17 cellular contexts compared by ENCODE assay signal in the genomic region with DNA sequence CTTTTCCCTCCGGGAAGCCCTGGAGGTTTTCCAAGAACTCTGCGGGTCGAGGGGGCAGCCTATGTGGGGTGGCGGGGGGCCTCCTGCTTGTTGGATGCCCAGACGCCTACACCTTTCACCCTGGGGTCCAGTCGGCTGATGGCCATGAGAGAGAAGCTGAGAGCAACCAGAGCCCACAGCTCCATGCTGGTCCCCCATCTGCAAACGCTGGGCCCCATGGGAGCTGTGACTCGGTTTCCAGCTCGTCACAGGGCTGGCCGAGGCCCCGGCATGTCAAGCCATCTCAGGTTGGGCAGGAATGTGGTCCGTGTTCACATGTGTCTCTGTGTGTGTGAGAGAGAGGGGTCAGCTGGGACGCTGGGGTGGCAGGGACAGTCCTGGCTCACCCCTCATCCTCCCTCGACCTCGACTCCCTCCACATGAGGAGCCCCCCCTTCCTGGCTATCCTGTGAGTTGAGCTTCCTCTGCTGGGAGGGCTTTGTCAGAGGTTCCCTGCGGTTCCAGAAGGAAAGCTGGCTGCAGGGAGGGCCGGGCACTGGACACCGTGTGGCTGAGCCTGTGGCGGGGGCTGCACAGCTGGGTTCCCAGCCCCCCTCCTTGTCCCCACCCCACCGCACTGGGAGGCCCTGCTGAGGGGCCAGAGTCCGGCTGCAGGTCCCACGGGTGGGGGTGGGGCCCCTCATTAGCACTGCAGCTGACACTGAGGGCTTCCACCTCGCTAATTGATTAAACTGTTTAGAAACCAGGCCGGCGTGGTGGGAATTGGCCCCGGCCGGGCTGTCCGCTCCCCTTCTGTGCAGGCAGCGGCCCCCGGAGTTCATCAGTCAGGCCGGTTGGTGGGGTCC. TPM values are rescaled to one million over a fixed set of nuclear protein-coding genes. Genes with fewer than 3 reads are reported as not detected.
DNase-seq lines count a peak whose midpoint lies in the region; ATAC-seq and TF ChIP-seq lines count a peak whose summit lies in the region.
"Had no signal": no experiment of that assay in that cellular context is flagged by ENCODE, and none has a peak within 500 bp of the region (broad histone marks: within the 10 kb centered on the region; RNA-seq: fewer than 3 reads in every experiment).

No MANE protein-coding gene starts in this region.

- peaks cover 38 to 43% of the 10 kb centered on the region in 2 donors for H3K4me1 ChIP-seq in duodenal mucosa (ENCODE audit: control insufficient read depth in 1 of 2, insufficient read depth in 2 of 2, low read length in 2 of 2)
- no peaks in the 10 kb centered on the region for H3K4me1 ChIP-seq in right lobe of liver
- H3K4me1 ChIP-seq in suprapubic skin, result peaks cover 73% of the 10 kb centered on the region
- H3K4me1 ChIP-seq in testis, result peaks cover 33% of the 10 kb centered on the region

- H3K4me2 ChIP-seq in SU-DHL-6 (ENCODE audit: low read depth, low read length, poor library complexity, severe bottlenecking), result no peak overlapping the region

- no peak overlapping the region for H3K9ac ChIP-seq in SU-DHL-6 (ENCODE audit: low read length)
- H3K9ac ChIP-seq in duodenal mucosa (ENCODE audit: low read depth in 1 of 2, low read length in 2 of 2), result peak overlapping the region in 1 of 2 donors; percentile 12

- TF ChIP-seq CTCF in SU-DHL-6 (IDR thresholded peaks at IDR 0.05; ENCODE audit: insufficient read depth, low read length, poor library complexity, severe bottlenecking) (no peak), right lobe of liver (IDR thresholded peaks at IDR 0.05) (no peak), suprapubic skin (IDR thresholded peaks at IDR 0.05) (no peak), testis (IDR thresholded peaks at IDR 0.05) (no peak)

- 0 out of 2 replicates have a peak, but pooled peaks cover 3% of the 10 kb centered on the region for H3F3A ChIP-seq in SU-DHL-6 (ENCODE audit: insufficient read depth)

- H4K20me1 ChIP-seq in SU-DHL-6 (ENCODE audit: low read depth, low read length), result no peaks in the 10 kb centered on the region

- intact Hi-C loops in right lobe of liver (cut with DNase I), result no loop called here
- intact Hi-C loops in testis (cut with DNase I; ENCODE audit: low total_unique reads), result no loop called here

- no peaks in the 10 kb centered on the region for H3K79me2 ChIP-seq in SU-DHL-6 (ENCODE audit: insufficient read depth, low read length)

- no peak for DNase-seq in right lobe of liver
- no peak for DNase-seq in suprapubic skin (ENCODE audit: low spot score in 2 of 2)
- no peak for DNase-seq in stimulated activated CD4-positive, alpha-beta T cell treated with anti-CD3 and anti-CD28 coated beads, Interleukin-15, amount 100 ng/mL, for 24 hours
- DNase-seq in testis, result no peak
- DNase-seq in KBM-7, result no peak
- DNase-seq: activated CD8-positive, alpha-beta memory T cell treated with anti-CD3 and anti-CD28 coated beads, Interleukin-2, amount 50 U/mL, for 48 hours; DND-41; Kasumi-1; mesendoderm; NCI-H1436 treated with DMSO at 0.1 percent for 48 hours; NCI-H446 treated with DMSO at 0.1 percent for 48 hours; nucleus accumbens; OCI-M1; T-helper 1 cell had no signal

- TF ChIP-seq POLR2A in right lobe of liver (IDR thresholded peaks at IDR 0.05) (no peak), suprapubic skin (IDR thresholded peaks at IDR 0.05) (no peak), testis (IDR thresholded peaks at IDR 0.05) (no peak)

- H3K9me3 ChIP-seq in SU-DHL-6 (ENCODE audit: insufficient read depth, low read length) (no peaks in the 10 kb centered on the region), duodenal mucosa (ENCODE audit: control insufficient read depth in 1 of 2, low read length in 2 of 2) (no peaks in the 10 kb centered on the region), right lobe of liver (no peaks in the 10 kb centered on the region), suprapubic skin (no peaks in the 10 kb centered on the region), testis (no peaks in the 10 kb centered on the region)

- H3K9me2 ChIP-seq in SU-DHL-6 (replicated peaks; ENCODE audit: insufficient read depth, low read length), result no peaks in the 10 kb centered on the region

- peak overlapping the region; percentile 84 for H3K27ac ChIP-seq in SU-DHL-6 (ENCODE audit: low read depth, low read length)
- H3K27ac ChIP-seq in duodenal mucosa (ENCODE audit: low read depth, low read length), result no peak overlapping the region
- H3K27ac ChIP-seq in right lobe of liver, result no peak overlapping the region
- peak overlapping the region; percentile 81 for H3K27ac ChIP-seq in suprapubic skin
- no peak overlapping the region for H3K27ac ChIP-seq in testis

- H2AFZ ChIP-seq in SU-DHL-6 (ENCODE audit: low read depth, low read length, severe bottlenecking), result no peak overlapping the region

- TF ChIP-seq EP300 in suprapubic skin (IDR thresholded peaks at IDR 0.05), result no peak

- ATAC-seq in right lobe of liver (peak in 3 of 4 donors; percentile 1 to 8 (median 4)), GM18517 (IDR thresholded peaks at IDR 0.05; ENCODE audit: unreplicated experiment) (no peak)

- H3K27me3 ChIP-seq in SU-DHL-6 (ENCODE audit: low read length) (no peaks in the 10 kb centered on the region), duodenal mucosa (ENCODE audit: control insufficient read depth in 1 of 2, insufficient read depth in 2 of 2, low read length in 2 of 2) (peaks cover 0 to 3% of the 10 kb centered on the region in 2 donors), right lobe of liver (no peaks in the 10 kb centered on the region), suprapubic skin (peaks cover 3% of the 10 kb centered on the region), testis (no peaks in the 10 kb centered on the region)

- H3K36me3 ChIP-seq in SU-DHL-6 (ENCODE audit: low read length), result no peaks in the 10 kb centered on the region
- peaks cover 21 to 34% of the 10 kb centered on the region in 2 donors for H3K36me3 ChIP-seq in duodenal mucosa (ENCODE audit: control insufficient read depth in 1 of 2, insufficient read depth in 2 of 2, low read length in 2 of 2)
- peaks cover 0 to 7% (median 0%) of the 10 kb centered on the region in 4 donors for H3K36me3 ChIP-seq in right lobe of liver
- H3K36me3 ChIP-seq in suprapubic skin, result peaks cover 31% of the 10 kb centered on the region
- no peaks in the 10 kb centered on the region for H3K36me3 ChIP-seq in testis (ENCODE audit: low read depth, missing control alignments)

- 25% methylated on average over 7 of the region's 31 CpGs for WGBS in right lobe of liver (ENCODE audit: insufficient coverage, low coverage, low lambda C conversion rate, missing lambda C conversion rate)
- 46% methylated on average over 8 of the region's 31 CpGs for WGBS in suprapubic skin
- 48 to 64% methylated on average over 18 to 31 of the region's 31 CpGs for WGBS in testis, 2 donors

- in situ Hi-C loops in KBM-7 (cut with MboI; ENCODE audit: low pct_unique_long_range_greater_than_20kb, low sequenced_read_pairs), result no loop called here

- no peak overlapping the region for H3K4me3 ChIP-seq in SU-DHL-6 (ENCODE audit: insufficient read depth, low read length, poor library complexity, severe bottlenecking)
- peak overlapping the region; percentile 16 to 22 for H3K4me3 ChIP-seq in duodenal mucosa (ENCODE audit: low read depth in 1 of 2, low read length in 2 of 2)
- no peak overlapping the region for H3K4me3 ChIP-seq in right lobe of liver
- H3K4me3 ChIP-seq in suprapubic skin, result peak overlapping the region; percentile 33
- H3K4me3 ChIP-seq in testis, result no peak overlapping the region

RNA-seq across cellular contexts. Expression of a gene that starts 19.1 kb away (rescaled TPM):
- total RNA-seq in right lobe of liver (10 to 100 TPM in 1 of 6 experiments, 1 to 10 TPM in 5; 2.3 to 18.6 (median 5.9) TPM), suprapubic skin (100 to 1,000 TPM in 3 of 4 donors, 10 to 100 TPM in 1; 59.1 to 222 (median 155) TPM), testis (10 to 100 TPM; 54.6 to 86.1 TPM)
- polyA plus RNA-seq in testis (ENCODE audit: insufficient read depth, low read depth, low replicate concordance), result 56.1 TPM

Comparison
In these comparisons a context has a peak if more than half of its experiments do, and no peak if none do; other contexts are left out.
1. H3K27ac ChIP-seq: peak in SU-DHL-6 (single experiment) and suprapubic skin (single experiment); none in duodenal mucosa (single experiment), right lobe of liver (0 of 3) and testis (0 of 2).
2. H3K4me3 ChIP-seq: peak in duodenal mucosa (2 of 2) and suprapubic skin (single experiment); none in SU-DHL-6 (single experiment), right lobe of liver (0 of 3) and testis (0 of 2).